ENCODE assay signal across 3 cellular contexts in the genomic region with DNA sequence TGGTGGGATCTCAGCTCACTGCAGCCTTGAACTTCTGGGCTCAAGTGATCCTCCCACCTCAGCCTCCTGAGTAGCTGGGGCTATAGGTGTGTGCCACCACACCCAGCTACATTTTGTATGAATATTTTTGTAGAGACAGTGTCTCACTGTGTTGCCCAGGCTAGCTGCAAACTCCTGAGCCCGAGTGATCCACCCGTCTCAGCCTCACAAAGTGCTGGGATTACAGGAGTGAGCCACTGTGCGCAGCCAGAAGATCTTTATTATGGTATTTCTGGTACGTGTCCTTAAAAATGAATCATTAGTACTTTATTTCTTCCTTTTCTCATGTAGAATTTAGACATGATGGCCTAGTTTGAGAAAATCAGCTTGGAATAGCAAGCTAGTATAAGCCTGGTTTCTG.
TF ChIP-seq lines count a peak whose summit lies in the region.

No MANE protein-coding gene starts in this region.

TF ChIP-seq in liver, 16 proteins besides CTCF, POLR2A, EP300 and RAD21 (continued from another document):
- TF ChIP-seq, protein P1, sequence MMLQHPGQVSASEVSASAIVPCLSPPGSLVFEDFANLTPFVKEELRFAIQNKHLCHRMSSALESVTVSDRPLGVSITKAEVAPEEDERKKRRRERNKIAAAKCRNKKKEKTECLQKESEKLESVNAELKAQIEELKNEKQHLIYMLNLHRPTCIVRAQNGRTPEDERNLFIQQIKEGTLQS (IDR thresholded peaks at IDR 0.05) = no peak
- no peak for TF ChIP-seq JUND (IDR thresholded peaks at IDR 0.05)
- TF ChIP-seq TAF1 (conservative IDR thresholded peaks at IDR 0.05) = no peak
- TF ChIP-seq, protein P2, sequence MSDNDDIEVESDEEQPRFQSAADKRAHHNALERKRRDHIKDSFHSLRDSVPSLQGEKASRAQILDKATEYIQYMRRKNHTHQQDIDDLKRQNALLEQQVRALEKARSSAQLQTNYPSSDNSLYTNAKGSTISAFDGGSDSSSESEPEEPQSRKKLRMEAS (IDR thresholded peaks at IDR 0.05) = no peak
- TF ChIP-seq, protein P3, sequence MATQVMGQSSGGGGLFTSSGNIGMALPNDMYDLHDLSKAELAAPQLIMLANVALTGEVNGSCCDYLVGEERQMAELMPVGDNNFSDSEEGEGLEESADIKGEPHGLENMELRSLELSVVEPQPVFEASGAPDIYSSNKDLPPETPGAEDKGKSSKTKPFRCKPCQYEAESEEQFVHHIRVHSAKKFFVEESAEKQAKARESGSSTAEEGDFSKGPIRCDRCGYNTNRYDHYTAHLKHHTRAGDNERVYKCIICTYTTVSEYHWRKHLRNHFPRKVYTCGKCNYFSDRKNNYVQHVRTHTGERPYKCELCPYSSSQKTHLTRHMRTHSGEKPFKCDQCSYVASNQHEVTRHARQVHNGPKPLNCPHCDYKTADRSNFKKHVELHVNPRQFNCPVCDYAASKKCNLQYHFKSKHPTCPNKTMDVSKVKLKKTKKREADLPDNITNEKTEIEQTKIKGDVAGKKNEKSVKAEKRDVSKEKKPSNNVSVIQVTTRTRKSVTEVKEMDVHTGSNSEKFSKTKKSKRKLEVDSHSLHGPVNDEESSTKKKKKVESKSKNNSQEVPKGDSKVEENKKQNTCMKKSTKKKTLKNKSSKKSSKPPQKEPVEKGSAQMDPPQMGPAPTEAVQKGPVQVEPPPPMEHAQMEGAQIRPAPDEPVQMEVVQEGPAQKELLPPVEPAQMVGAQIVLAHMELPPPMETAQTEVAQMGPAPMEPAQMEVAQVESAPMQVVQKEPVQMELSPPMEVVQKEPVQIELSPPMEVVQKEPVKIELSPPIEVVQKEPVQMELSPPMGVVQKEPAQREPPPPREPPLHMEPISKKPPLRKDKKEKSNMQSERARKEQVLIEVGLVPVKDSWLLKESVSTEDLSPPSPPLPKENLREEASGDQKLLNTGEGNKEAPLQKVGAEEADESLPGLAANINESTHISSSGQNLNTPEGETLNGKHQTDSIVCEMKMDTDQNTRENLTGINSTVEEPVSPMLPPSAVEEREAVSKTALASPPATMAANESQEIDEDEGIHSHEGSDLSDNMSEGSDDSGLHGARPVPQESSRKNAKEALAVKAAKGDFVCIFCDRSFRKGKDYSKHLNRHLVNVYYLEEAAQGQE (IDR thresholded peaks at IDR 0.05) = no peak
- no peak for TF ChIP-seq HNF4G (IDR thresholded peaks at IDR 0.05)
- TF ChIP-seq, protein P4, sequence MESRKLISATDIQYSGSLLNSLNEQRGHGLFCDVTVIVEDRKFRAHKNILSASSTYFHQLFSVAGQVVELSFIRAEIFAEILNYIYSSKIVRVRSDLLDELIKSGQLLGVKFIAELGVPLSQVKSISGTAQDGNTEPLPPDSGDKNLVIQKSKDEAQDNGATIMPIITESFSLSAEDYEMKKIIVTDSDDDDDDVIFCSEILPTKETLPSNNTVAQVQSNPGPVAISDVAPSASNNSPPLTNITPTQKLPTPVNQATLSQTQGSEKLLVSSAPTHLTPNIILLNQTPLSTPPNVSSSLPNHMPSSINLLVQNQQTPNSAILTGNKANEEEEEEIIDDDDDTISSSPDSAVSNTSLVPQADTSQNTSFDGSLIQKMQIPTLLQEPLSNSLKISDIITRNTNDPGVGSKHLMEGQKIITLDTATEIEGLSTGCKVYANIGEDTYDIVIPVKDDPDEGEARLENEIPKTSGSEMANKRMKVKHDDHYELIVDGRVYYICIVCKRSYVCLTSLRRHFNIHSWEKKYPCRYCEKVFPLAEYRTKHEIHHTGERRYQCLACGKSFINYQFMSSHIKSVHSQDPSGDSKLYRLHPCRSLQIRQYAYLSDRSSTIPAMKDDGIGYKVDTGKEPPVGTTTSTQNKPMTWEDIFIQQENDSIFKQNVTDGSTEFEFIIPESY (IDR thresholded peaks at IDR 0.05) = no peak

TF ChIP-seq in HepG2, 621 proteins besides CTCF, POLR2A, EP300 and RAD21 (continued from another document):
- TF ChIP-seq, protein P5, sequence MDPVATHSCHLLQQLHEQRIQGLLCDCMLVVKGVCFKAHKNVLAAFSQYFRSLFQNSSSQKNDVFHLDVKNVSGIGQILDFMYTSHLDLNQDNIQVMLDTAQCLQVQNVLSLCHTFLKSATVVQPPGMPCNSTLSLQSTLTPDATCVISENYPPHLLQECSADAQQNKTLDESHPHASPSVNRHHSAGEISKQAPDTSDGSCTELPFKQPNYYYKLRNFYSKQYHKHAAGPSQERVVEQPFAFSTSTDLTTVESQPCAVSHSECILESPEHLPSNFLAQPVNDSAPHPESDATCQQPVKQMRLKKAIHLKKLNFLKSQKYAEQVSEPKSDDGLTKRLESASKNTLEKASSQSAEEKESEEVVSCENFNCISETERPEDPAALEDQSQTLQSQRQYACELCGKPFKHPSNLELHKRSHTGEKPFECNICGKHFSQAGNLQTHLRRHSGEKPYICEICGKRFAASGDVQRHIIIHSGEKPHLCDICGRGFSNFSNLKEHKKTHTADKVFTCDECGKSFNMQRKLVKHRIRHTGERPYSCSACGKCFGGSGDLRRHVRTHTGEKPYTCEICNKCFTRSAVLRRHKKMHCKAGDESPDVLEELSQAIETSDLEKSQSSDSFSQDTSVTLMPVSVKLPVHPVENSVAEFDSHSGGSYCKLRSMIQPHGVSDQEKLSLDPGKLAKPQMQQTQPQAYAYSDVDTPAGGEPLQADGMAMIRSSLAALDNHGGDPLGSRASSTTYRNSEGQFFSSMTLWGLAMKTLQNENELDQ (CRISPR knock-in tag; IDR thresholded peaks at IDR 0.05; ENCODE audit: borderline replicate concordance) = no peak
TF ChIP-seq in HepG2: peak in this region for 0.

TF ChIP-seq in SK-N-SH, 30 proteins besides CTCF, POLR2A, EP300 and RAD21:
- TF ChIP-seq, protein P3 (IDR thresholded peaks at IDR 0.05; ENCODE audit: low read depth, low read length) = no peak
- TF ChIP-seq, protein P6, sequence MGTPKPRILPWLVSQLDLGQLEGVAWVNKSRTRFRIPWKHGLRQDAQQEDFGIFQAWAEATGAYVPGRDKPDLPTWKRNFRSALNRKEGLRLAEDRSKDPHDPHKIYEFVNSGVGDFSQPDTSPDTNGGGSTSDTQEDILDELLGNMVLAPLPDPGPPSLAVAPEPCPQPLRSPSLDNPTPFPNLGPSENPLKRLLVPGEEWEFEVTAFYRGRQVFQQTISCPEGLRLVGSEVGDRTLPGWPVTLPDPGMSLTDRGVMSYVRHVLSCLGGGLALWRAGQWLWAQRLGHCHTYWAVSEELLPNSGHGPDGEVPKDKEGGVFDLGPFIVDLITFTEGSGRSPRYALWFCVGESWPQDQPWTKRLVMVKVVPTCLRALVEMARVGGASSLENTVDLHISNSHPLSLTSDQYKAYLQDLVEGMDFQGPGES (IDR thresholded peaks at IDR 0.05; ENCODE audit: low read depth, low read length) = no peak
- no peak for TF ChIP-seq RXRA (IDR thresholded peaks at IDR 0.05; ENCODE audit: borderline replicate concordance, low read depth)
- TF ChIP-seq GATA2 (CRISPR knock-in tag; IDR thresholded peaks at IDR 0.05) = no peak
- no peak for TF ChIP-seq CHD2 (IDR thresholded peaks at IDR 0.05; ENCODE audit: low read length, partially characterized antibody)
- TF ChIP-seq FOXM1 (IDR thresholded peaks at IDR 0.05; ENCODE audit: low read depth) = no peak
- TF ChIP-seq, protein P7, sequence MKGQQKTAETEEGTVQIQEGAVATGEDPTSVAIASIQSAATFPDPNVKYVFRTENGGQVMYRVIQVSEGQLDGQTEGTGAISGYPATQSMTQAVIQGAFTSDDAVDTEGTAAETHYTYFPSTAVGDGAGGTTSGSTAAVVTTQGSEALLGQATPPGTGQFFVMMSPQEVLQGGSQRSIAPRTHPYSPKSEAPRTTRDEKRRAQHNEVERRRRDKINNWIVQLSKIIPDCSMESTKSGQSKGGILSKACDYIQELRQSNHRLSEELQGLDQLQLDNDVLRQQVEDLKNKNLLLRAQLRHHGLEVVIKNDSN (IDR thresholded peaks at IDR 0.05; ENCODE audit: borderline replicate concordance, low read depth) = no peak
- TF ChIP-seq JUND (IDR thresholded peaks at IDR 0.05) = no peak
- no peak for TF ChIP-seq FOSL2 (IDR thresholded peaks at IDR 0.05; ENCODE audit: borderline replicate concordance, low read depth)
- TF ChIP-seq ELF1 (IDR thresholded peaks at IDR 0.05) = no peak
- no peak for TF ChIP-seq EZH2phosphoT487 (IDR thresholded peaks at IDR 0.05; ENCODE audit: borderline replicate concordance, low read depth)
- TF ChIP-seq, protein P4 (IDR thresholded peaks at IDR 0.05; ENCODE audit: borderline replicate concordance, low read depth) = no peak
- TF ChIP-seq MEF2A (IDR thresholded peaks at IDR 0.05; ENCODE audit: borderline replicate concordance, low read depth) = no peak
- TF ChIP-seq, protein P8, sequence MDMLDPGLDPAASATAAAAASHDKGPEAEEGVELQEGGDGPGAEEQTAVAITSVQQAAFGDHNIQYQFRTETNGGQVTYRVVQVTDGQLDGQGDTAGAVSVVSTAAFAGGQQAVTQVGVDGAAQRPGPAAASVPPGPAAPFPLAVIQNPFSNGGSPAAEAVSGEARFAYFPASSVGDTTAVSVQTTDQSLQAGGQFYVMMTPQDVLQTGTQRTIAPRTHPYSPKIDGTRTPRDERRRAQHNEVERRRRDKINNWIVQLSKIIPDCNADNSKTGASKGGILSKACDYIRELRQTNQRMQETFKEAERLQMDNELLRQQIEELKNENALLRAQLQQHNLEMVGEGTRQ (IDR thresholded peaks at IDR 0.05; ENCODE audit: borderline replicate concordance, low read depth, low read length) = no peak
- no peak for TF ChIP-seq SIN3A (IDR thresholded peaks at IDR 0.05; ENCODE audit: borderline replicate concordance, low read depth, low read length)
TF ChIP-seq in SK-N-SH: peak in this region for 0.
